In genomic region chr12:27337376-27337775, GRCh38 we compare ENCODE assay signal across 16 cellular contexts.
"Had no signal": no experiment of that assay in that cellular context is flagged by ENCODE, and none has a peak within 500 bp of the region (broad histone marks: within the 10 kb centered on the region; RNA-seq: fewer than 3 reads in every experiment).

No MANE protein-coding gene starts in this region.

- H3K27ac Mint-ChIP-seq: activated CD4-positive, alpha-beta T cell treated with anti-CD3 and anti-CD28 coated beads for 36 hours; activated CD8-positive, alpha-beta T cell treated with anti-CD3 and anti-CD28 coated beads for 36 hours; activated naive CD8-positive, alpha-beta T cell treated with anti-CD3 and anti-CD28 coated beads, Interleukin-2, amount 10 ng/mL, durations not matched to agents 7 days and 5 days; activated T-cell treated with anti-CD3 and anti-CD28 coated beads, Interleukin-2, amount 50 U/mL, for 72 hours; nephron progenitor cell had no signal

- FAIRE-seq: bronchial epithelial cell, endothelial cell of umbilical vein had no signal

- H3K9me3 ChIP-seq: testis had no signal

- DNase-seq: activated CD4-positive, alpha-beta T cell treated with anti-CD3 and anti-CD28 coated beads for 36 hours; activated CD8-positive, alpha-beta memory T cell treated with anti-CD3 and anti-CD28 coated beads, Interleukin-2, amount 50 U/mL, for 4 hours; activated CD8-positive, alpha-beta T cell treated with anti-CD3 and anti-CD28 coated beads for 36 hours; activated naive CD8-positive, alpha-beta T cell treated with anti-CD3 and anti-CD28 coated beads, Interleukin-2, amount 10 ng/mL, durations not matched to agents 7 days and 5 days; activated T-cell treated with anti-CD3 and anti-CD28 coated beads, Interleukin-2, amount 50 U/mL, for 72 hours; anterior cingulate cortex; hypothalamus; mesenchymal stem cell; nephron progenitor cell; stimulated activated CD4-positive, alpha-beta T cell treated with anti-CD3 and anti-CD28 coated beads, Interleukin-2, amount 100 ng/mL, for 48 hours; stimulated activated naive CD8-positive, alpha-beta T cell treated with anti-CD3 and anti-CD28 coated beads, Interleukin-15, Interleukin-2, amounts not matched to agents 100 U/mL and 50 U/mL, for 24 hours; T1000; testis had no signal

- H3K27ac ChIP-seq: testis, VCaP had no signal

- H3K4me3 Mint-ChIP-seq: activated CD4-positive, alpha-beta T cell treated with anti-CD3 and anti-CD28 coated beads for 36 hours; activated CD8-positive, alpha-beta T cell treated with anti-CD3 and anti-CD28 coated beads for 36 hours; activated naive CD8-positive, alpha-beta T cell treated with anti-CD3 and anti-CD28 coated beads, Interleukin-2, amount 10 ng/mL, durations not matched to agents 7 days and 5 days; activated T-cell treated with anti-CD3 and anti-CD28 coated beads, Interleukin-2, amount 50 U/mL, for 72 hours; nephron progenitor cell had no signal

- H3K9me3 Mint-ChIP-seq: activated CD8-positive, alpha-beta T cell treated with anti-CD3 and anti-CD28 coated beads for 36 hours; activated naive CD8-positive, alpha-beta T cell treated with anti-CD3 and anti-CD28 coated beads, Interleukin-2, amount 10 ng/mL, durations not matched to agents 7 days and 5 days; activated T-cell treated with anti-CD3 and anti-CD28 coated beads, Interleukin-2, amount 50 U/mL, for 72 hours; nephron progenitor cell had no signal

- H3K27me3 ChIP-seq: testis had no signal

- H3K4me3 ChIP-seq: testis had no signal
